ENCODE assay signal across 24 cellular contexts in the genomic region with DNA sequence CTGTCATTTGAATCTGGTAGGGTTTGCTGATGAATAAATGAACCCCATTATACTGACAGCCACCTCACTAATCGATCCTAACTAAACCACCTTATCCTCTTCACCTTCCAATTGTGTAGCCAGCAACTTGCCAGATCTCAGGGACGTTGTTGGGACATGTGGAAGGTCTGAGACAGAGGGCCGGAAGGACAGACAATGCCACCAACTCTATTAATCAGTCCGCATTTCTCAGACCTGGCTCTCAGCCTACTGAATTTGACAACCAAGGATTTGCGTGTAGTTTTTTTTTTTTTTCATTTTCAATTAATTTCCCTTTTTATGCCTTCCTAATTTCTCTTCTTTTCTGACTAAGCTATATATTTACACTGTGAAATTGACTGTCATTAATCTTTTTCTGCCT.
"Had no signal": no experiment of that assay in that cellular context is flagged by ENCODE, and none has a peak within 500 bp of the region (broad histone marks: within the 10 kb centered on the region; RNA-seq: fewer than 3 reads in every experiment).

No MANE protein-coding gene starts in this region.

- H3K36me3 Mint-ChIP-seq: mesothelial cell of epicardium; stimulated activated effector memory CD8-positive, alpha-beta T cell treated with anti-CD3 and anti-CD28 coated beads, Interleukin-12 subunit alpha, Interleukin-12 subunit beta, amount 100 ng/mL, for 72 hours had no signal

- DNase-seq: dorsolateral prefrontal cortex; effector CD4-positive, alpha-beta T cell; foreskin fibroblast; gastrocnemius medialis; head of caudate nucleus; kidney; mesenchymal stem cell; naive thymus-derived CD4-positive, alpha-beta T cell; nucleus accumbens; psoas muscle; right cardiac atrium; sigmoid colon; stimulated activated CD4-positive, alpha-beta T cell treated with anti-CD3 and anti-CD28 coated beads, Interleukin-2, amount 100 ng/mL, for 24 hours; stimulated activated CD4-positive, alpha-beta T cell treated with anti-CD3 and anti-CD28 coated beads, Interleukin-4, amount 100 ng/mL, for 24 hours; stimulated activated naive CD4-positive, alpha-beta T cell treated with Interleukin-2 at 50 U/mL for 16 hours; stomach; thyroid gland; trophoblast cell had no signal

- H3K9me3 ChIP-seq: gastrocnemius medialis, psoas muscle, sigmoid colon, stomach, thyroid gland, vagina had no signal

- H3K9me3 Mint-ChIP-seq: mesothelial cell of epicardium; naive thymus-derived CD4-positive, alpha-beta T cell; nephron; stimulated activated effector memory CD8-positive, alpha-beta T cell treated with anti-CD3 and anti-CD28 coated beads, Interleukin-12 subunit alpha, Interleukin-12 subunit beta, amount 100 ng/mL, for 72 hours had no signal

- H3K27ac Mint-ChIP-seq: mesothelial cell of epicardium; nephron; stimulated activated effector memory CD8-positive, alpha-beta T cell treated with anti-CD3 and anti-CD28 coated beads, Interleukin-12 subunit alpha, Interleukin-12 subunit beta, amount 100 ng/mL, for 72 hours had no signal

- FAIRE-seq: kidney had no signal

- H3K27me3 Mint-ChIP-seq: naive thymus-derived CD4-positive, alpha-beta T cell had no signal

- H3K4me1 Mint-ChIP-seq: stimulated activated effector memory CD8-positive, alpha-beta T cell treated with anti-CD3 and anti-CD28 coated beads, Interleukin-12 subunit alpha, Interleukin-12 subunit beta, amount 100 ng/mL, for 72 hours had no signal

- H3K4me1 ChIP-seq: gastrocnemius medialis, psoas muscle, sigmoid colon had no signal

- H3K4me3 Mint-ChIP-seq: mesothelial cell of epicardium; naive thymus-derived CD4-positive, alpha-beta T cell; nephron; stimulated activated effector memory CD8-positive, alpha-beta T cell treated with anti-CD3 and anti-CD28 coated beads, Interleukin-12 subunit alpha, Interleukin-12 subunit beta, amount 100 ng/mL, for 72 hours had no signal

- H3K36me3 ChIP-seq: gastrocnemius medialis, sigmoid colon, stomach, thyroid gland, vagina had no signal

- H3K27ac ChIP-seq: dorsolateral prefrontal cortex, epithelial cell of prostate, gastrocnemius medialis, psoas muscle, sigmoid colon, stomach, thyroid gland, vagina had no signal

- H3K27me3 ChIP-seq: gastrocnemius medialis, sigmoid colon, stomach, thyroid gland, vagina had no signal

- H3K4me3 ChIP-seq: dorsolateral prefrontal cortex, gastrocnemius medialis, lung, psoas muscle, sigmoid colon, stomach, thyroid gland, vagina had no signal
